21 cellular contexts compared by ENCODE assay signal in the genomic region with DNA sequence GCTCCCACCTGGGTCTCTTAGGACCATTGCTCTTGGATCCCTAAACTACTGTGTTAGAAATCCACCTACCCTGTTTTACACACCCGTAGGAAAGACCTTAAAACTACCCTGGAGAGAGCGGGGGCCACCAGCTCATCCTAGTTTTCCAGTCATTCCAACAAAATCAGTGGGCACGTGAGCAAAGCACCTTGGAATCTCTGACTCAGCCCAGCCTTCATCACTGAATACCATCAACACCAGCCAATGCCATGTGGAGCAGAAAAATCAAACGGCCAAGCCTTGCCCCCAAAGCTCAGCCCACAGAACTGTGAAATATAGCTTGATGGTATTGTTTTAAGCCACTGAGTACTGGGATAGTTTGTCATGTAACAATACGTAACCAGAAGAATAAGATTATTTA.
"Had no signal": no experiment of that assay in that cellular context is flagged by ENCODE, and none has a peak within 500 bp of the region (broad histone marks: within the 10 kb centered on the region; RNA-seq: fewer than 3 reads in every experiment).

No MANE protein-coding gene starts in this region.

- ATAC-seq: effector memory CD8-positive, alpha-beta T cell; gastroesophageal sphincter; heart right ventricle; left lobe of liver; mucosa of descending colon; naive thymus-derived CD4-positive, alpha-beta T cell; T-cell had no signal

- H3K4me3 ChIP-seq: ascending aorta, gastroesophageal sphincter, heart right ventricle, mucosa of descending colon, right atrium auricular region, tibial artery had no signal

- H3K9me3 ChIP-seq: ascending aorta, gastroesophageal sphincter, mucosa of descending colon, right atrium auricular region, tibial artery had no signal

- H3K27me3 ChIP-seq: ascending aorta, gastroesophageal sphincter, heart right ventricle, right atrium auricular region, tibial artery had no signal

- H3K27ac ChIP-seq: ascending aorta, epithelial cell of prostate, gastroesophageal sphincter, heart right ventricle, right atrium auricular region, tibial artery, VCaP had no signal

- H3K4me1 ChIP-seq: ascending aorta, gastroesophageal sphincter, right atrium auricular region, tibial artery had no signal

- H3K36me3 ChIP-seq: ascending aorta, gastroesophageal sphincter, heart right ventricle, right atrium auricular region, tibial artery had no signal

- DNase-seq: activated CD4-positive, alpha-beta T cell treated with anti-CD3 and anti-CD28 coated beads for 1 hour; activated CD4-positive, alpha-beta T cell treated with anti-CD3 and anti-CD28 coated beads, Interleukin-2, amount 50 U/mL, for 4 hours; activated naive CD4-positive, alpha-beta T cell treated with anti-CD3 and anti-CD28 coated beads for 36 hours; activated T-cell treated with anti-CD3 and anti-CD28 coated beads, Interleukin-2, amount 50 U/mL, for 1 hour; dermis blood vessel endothelial cell; effector memory CD8-positive, alpha-beta T cell; heart right ventricle; mucosa of descending colon; naive thymus-derived CD4-positive, alpha-beta T cell; posterior cingulate gyrus; stimulated activated CD4-positive, alpha-beta T cell treated with anti-CD3 and anti-CD28 coated beads, Interleukin-4, amount 100 ng/mL, for 24 hours; stimulated activated naive CD4-positive, alpha-beta T cell; T-cell; T-helper 9 cell; tibial artery had no signal
